In the genomic region with DNA sequence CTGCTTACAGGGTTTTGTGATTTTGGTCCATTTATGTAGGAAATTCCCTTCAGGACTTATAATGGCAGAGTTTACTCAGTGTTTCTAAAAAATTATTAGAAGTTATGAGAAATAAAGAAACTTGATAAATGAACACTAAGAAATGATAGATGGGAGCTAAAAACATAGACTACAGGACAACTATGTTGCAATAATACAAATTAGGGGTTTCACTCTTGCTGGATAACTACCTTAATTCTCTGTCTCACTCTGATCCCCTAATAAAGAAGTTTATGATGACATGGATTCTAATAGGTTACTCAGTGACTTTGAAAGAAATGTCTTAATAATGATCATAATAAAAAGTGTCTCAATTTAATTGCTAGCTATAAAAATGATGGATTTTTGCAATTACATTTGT, we compare ENCODE assay signal across 1 cellular context.
A peak's percentile ranks its signal among the peaks of the same experiment; 100 is the strongest.
TF ChIP-seq lines count a peak whose summit lies in the region.

No MANE protein-coding gene starts in this region.

TF ChIP-seq in K562, 482 proteins besides CTCF, POLR2A, EP300 and RAD21:
- TF ChIP-seq SP1 (CRISPR knock-in tag; IDR thresholded peaks at IDR 0.05) (no peak), SRSF9 (IDR thresholded peaks at IDR 0.05; ENCODE audit: borderline replicate concordance, low read depth, low read length) (no peak), BRD9 (IDR thresholded peaks at IDR 0.05; ENCODE audit: low read depth, partially characterized antibody) (no peak), CEBPB (tag; IDR thresholded peaks at IDR 0.05) (peak; percentile 80), TBP (optimal IDR thresholded peaks at IDR 0.05; ENCODE audit: low read depth, low read length) (no peak), CEBPG (CRISPR knock-in tag; IDR thresholded peaks at IDR 0.05) (no peak), CEBPG (tag; conservative IDR thresholded peaks at IDR 0.05 in 1 of 2, IDR thresholded peaks at IDR 0.05 in 1 of 2) (peak; percentile 46 to 76; a peak in 3 of 4 replicates)
- TF ChIP-seq, protein P1, sequence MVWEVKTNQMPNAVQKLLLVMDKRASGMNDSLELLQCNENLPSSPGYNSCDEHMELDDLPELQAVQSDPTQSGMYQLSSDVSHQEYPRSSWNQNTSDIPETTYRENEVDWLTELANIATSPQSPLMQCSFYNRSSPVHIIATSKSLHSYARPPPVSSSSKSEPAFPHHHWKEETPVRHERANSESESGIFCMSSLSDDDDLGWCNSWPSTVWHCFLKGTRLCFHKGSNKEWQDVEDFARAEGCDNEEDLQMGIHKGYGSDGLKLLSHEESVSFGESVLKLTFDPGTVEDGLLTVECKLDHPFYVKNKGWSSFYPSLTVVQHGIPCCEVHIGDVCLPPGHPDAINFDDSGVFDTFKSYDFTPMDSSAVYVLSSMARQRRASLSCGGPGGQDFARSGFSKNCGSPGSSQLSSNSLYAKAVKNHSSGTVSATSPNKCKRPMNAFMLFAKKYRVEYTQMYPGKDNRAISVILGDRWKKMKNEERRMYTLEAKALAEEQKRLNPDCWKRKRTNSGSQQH (CRISPR knock-in tag; IDR thresholded peaks at IDR 0.05) = no peak
